ENCODE assay signal across 2 cellular contexts in the genomic region with DNA sequence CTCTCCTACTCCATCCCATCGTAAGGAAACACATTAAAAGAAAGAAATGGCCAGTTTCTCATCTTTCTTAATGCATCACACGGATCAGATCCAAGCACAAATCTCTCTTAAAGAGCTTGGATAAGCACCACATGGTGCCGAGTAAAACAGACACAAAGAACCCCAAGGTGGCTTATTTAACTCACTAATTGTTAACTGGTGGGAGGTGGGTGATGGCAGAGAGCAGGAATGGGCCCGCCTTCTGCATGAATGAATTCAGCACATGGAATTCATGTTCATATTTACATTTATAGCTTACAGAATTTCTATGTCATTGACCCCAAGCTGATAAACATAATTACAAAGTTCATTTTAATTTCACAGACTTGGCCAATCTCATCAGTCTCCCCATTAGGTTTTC.
TF ChIP-seq lines count a peak whose summit lies in the region.

No MANE protein-coding gene starts in this region.

TF ChIP-seq in GM23338, 12 proteins besides CTCF, POLR2A, EP300 and RAD21:
- TF ChIP-seq, protein P1, sequence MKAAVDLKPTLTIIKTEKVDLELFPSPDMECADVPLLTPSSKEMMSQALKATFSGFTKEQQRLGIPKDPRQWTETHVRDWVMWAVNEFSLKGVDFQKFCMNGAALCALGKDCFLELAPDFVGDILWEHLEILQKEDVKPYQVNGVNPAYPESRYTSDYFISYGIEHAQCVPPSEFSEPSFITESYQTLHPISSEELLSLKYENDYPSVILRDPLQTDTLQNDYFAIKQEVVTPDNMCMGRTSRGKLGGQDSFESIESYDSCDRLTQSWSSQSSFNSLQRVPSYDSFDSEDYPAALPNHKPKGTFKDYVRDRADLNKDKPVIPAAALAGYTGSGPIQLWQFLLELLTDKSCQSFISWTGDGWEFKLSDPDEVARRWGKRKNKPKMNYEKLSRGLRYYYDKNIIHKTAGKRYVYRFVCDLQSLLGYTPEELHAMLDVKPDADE (IDR thresholded peaks at IDR 0.05), result no peak
- TF ChIP-seq NANOG (IDR thresholded peaks at IDR 0.05; ENCODE audit: borderline replicate concordance), result no peak
- no peak for TF ChIP-seq STAT1 (IDR thresholded peaks at IDR 0.05; ENCODE audit: unreplicated experiment)
- no peak for TF ChIP-seq JUNB (IDR thresholded peaks at IDR 0.05; ENCODE audit: unreplicated experiment)
- TF ChIP-seq REST (IDR thresholded peaks at IDR 0.05; ENCODE audit: unreplicated experiment), result no peak
- TF ChIP-seq ZNF114 (CRISPR knock-in tag; IDR thresholded peaks at IDR 0.05), result no peak
- no peak for TF ChIP-seq CREB1 (CRISPR knock-in tag; IDR thresholded peaks at IDR 0.05; ENCODE audit: low read depth)

TF ChIP-seq in H1, 55 proteins besides CTCF, POLR2A, EP300 and RAD21:
- TF ChIP-seq USF2 (IDR thresholded peaks at IDR 0.05; ENCODE audit: low read length), result no peak
- no peak for TF ChIP-seq GTF2F1 (IDR thresholded peaks at IDR 0.05; ENCODE audit: borderline replicate concordance, low read depth, low read length)
- TF ChIP-seq HDAC6 (IDR thresholded peaks at IDR 0.05; ENCODE audit: low read depth, low read length), result no peak
- no peak for TF ChIP-seq CBX8 (IDR thresholded peaks at IDR 0.05; ENCODE audit: borderline replicate concordance, low read depth, low read length)
- TF ChIP-seq EGR1 (IDR thresholded peaks at IDR 0.05; ENCODE audit: borderline replicate concordance, low read depth, low read length), result no peak
- TF ChIP-seq TAF1 (IDR thresholded peaks at IDR 0.05; ENCODE audit: low read depth, low read length), result no peak
- TF ChIP-seq SIRT6 (IDR thresholded peaks at IDR 0.05; ENCODE audit: low read length), result no peak
- no peak for TF ChIP-seq SIX5 (IDR thresholded peaks at IDR 0.05; ENCODE audit: low read depth, low read length)
- no peak for TF ChIP-seq RXRA (IDR thresholded peaks at IDR 0.05; ENCODE audit: insufficient read depth, low read depth, low read length)
- TF ChIP-seq FOSL1 (IDR thresholded peaks at IDR 0.05; ENCODE audit: insufficient read depth, low read depth, low read length), result no peak
- TF ChIP-seq YY1 (IDR thresholded peaks at IDR 0.05; ENCODE audit: low read depth, low read length), result no peak
- TF ChIP-seq KDM4A (IDR thresholded peaks at IDR 0.05; ENCODE audit: low read depth, low read length, severe bottlenecking), result no peak
- TF ChIP-seq SP1 (IDR thresholded peaks at IDR 0.05; ENCODE audit: low read depth, low read length), result no peak
- no peak for TF ChIP-seq KDM5A (IDR thresholded peaks at IDR 0.05; ENCODE audit: low read length)
- no peak for TF ChIP-seq ASH2L (IDR thresholded peaks at IDR 0.05; ENCODE audit: low read length)
- TF ChIP-seq NANOG (IDR thresholded peaks at IDR 0.05; ENCODE audit: insufficient read depth, low read depth, low read length, poor library complexity, severe bottlenecking), result no peak
- TF ChIP-seq, protein P2, sequence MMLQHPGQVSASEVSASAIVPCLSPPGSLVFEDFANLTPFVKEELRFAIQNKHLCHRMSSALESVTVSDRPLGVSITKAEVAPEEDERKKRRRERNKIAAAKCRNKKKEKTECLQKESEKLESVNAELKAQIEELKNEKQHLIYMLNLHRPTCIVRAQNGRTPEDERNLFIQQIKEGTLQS (IDR thresholded peaks at IDR 0.05; ENCODE audit: insufficient read depth, low read depth, low read length), result no peak
